In the genomic region with DNA sequence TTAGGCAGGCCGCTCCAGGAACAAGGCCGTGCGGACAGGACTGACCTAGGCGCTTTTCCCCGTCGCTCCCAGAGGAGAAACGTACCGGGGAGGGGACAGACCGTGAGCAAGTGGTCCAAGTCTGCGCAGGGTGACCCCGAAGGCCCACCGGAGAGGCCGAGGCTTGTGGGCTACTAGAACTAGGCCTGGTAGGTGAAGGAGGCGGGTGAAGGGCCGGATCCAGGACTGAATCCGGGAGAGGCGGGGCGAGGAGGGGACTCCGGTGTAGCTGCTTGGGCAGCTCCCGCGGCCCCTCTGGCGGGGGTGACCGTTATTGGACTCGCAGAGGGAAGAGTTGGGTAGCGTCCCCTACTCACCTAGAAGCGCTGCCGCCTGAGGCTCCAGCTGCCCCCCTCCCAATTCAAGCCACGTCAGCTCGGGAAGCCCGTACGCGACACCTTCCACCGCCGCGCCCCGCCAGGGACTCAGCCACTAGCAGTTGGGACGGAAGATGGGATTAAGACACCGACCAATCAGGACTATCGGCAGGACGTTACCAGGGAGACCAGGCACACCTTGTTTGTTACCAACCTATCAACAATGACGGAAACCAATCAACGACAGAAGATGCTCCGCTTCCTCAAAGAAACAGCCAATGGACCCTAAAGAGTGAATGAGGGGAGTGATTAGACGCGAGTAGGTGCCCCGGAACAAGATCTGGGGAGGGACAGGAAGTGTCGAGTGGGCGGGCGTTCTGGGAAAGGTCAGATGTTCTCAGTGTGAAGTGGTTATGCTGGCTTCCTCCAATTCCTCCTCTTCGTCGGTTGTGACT, we compare ENCODE assay signal across 1 cellular context.
TF ChIP-seq lines count a peak whose summit lies in the region.

Gene GOLGB1, minus strand, starts transcription at position 466 of the 811 bp plus-strand sequence. CDS start 18,770 bp downstream, outside the sequence.

TF ChIP-seq in HepG2, 621 proteins besides CTCF, POLR2A, EP300 and RAD21 (continued from another document and continues in another):
- TF ChIP-seq, protein P1, sequence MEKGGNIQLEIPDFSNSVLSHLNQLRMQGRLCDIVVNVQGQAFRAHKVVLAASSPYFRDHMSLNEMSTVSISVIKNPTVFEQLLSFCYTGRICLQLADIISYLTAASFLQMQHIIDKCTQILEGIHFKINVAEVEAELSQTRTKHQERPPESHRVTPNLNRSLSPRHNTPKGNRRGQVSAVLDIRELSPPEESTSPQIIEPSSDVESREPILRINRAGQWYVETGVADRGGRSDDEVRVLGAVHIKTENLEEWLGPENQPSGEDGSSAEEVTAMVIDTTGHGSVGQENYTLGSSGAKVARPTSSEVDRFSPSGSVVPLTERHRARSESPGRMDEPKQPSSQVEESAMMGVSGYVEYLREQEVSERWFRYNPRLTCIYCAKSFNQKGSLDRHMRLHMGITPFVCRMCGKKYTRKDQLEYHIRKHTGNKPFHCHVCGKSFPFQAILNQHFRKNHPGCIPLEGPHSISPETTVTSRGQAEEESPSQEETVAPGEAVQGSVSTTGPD (CRISPR knock-in tag; IDR thresholded peaks at IDR 0.05) = peak; percentile 22; the same call in 1 of the 2 replicates
- peak; percentile 92 for TF ChIP-seq FOXK2 (IDR thresholded peaks at IDR 0.05)
- no peak; the same call in 1 of the 2 replicates for TF ChIP-seq ZNF503 (CRISPR knock-in tag; IDR thresholded peaks at IDR 0.05)
- TF ChIP-seq MIXL1 (CRISPR knock-in tag; IDR thresholded peaks at IDR 0.05) = no peak
- peak; percentile 71 for TF ChIP-seq ZGPAT (CRISPR knock-in tag; IDR thresholded peaks at IDR 0.05)
- TF ChIP-seq ZNF552 (CRISPR knock-in tag; IDR thresholded peaks at IDR 0.05; ENCODE audit: borderline replicate concordance) = no peak
- peak; percentile 31; the same call in 1 of the 2 replicates for TF ChIP-seq ZNF143 (CRISPR knock-in tag; IDR thresholded peaks at IDR 0.05)
- no peak for TF ChIP-seq SNRNP70 (IDR thresholded peaks at IDR 0.05; ENCODE audit: low read depth, low read length)
- no peak for TF ChIP-seq ZNF224 (CRISPR knock-in tag; IDR thresholded peaks at IDR 0.05)
- no peak for TF ChIP-seq MBD4 (IDR thresholded peaks at IDR 0.05; ENCODE audit: borderline replicate concordance, low read length)
- peak; percentile 70 for TF ChIP-seq ZNF619 (CRISPR knock-in tag; IDR thresholded peaks at IDR 0.05)
- no peak for TF ChIP-seq NCOA2 (CRISPR knock-in tag; IDR thresholded peaks at IDR 0.05)
- TF ChIP-seq ZNF234 (CRISPR knock-in tag; conservative IDR thresholded peaks at IDR 0.05) = 0 out of 2 replicates have a peak, but pooled peaks have one; percentile 49
- TF ChIP-seq RARG (CRISPR knock-in tag; IDR thresholded peaks at IDR 0.05; ENCODE audit: low read depth) = no peak
- peak; percentile 59; the same call in 1 of the 2 replicates for TF ChIP-seq MEF2D (CRISPR knock-in tag; IDR thresholded peaks at IDR 0.05)
- TF ChIP-seq, protein P2, sequence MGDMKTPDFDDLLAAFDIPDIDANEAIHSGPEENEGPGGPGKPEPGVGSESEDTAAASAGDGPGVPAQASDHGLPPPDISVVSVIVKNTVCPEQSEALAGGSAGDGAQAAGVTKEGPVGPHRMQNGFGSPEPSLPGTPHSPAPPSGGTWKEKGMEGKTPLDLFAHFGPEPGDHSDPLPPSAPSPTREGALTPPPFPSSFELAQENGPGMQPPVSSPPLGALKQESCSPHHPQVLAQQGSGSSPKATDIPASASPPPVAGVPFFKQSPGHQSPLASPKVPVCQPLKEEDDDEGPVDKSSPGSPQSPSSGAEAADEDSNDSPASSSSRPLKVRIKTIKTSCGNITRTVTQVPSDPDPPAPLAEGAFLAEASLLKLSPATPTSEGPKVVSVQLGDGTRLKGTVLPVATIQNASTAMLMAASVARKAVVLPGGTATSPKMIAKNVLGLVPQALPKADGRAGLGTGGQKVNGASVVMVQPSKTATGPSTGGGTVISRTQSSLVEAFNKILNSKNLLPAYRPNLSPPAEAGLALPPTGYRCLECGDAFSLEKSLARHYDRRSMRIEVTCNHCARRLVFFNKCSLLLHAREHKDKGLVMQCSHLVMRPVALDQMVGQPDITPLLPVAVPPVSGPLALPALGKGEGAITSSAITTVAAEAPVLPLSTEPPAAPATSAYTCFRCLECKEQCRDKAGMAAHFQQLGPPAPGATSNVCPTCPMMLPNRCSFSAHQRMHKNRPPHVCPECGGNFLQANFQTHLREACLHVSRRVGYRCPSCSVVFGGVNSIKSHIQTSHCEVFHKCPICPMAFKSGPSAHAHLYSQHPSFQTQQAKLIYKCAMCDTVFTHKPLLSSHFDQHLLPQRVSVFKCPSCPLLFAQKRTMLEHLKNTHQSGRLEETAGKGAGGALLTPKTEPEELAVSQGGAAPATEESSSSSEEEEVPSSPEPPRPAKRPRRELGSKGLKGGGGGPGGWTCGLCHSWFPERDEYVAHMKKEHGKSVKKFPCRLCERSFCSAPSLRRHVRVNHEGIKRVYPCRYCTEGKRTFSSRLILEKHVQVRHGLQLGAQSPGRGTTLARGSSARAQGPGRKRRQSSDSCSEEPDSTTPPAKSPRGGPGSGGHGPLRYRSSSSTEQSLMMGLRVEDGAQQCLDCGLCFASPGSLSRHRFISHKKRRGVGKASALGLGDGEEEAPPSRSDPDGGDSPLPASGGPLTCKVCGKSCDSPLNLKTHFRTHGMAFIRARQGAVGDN (CRISPR knock-in tag; IDR thresholded peaks at IDR 0.05) = peak; percentile 86
- peak; percentile 47; the same call in 1 of the 2 replicates for TF ChIP-seq MAZ (IDR thresholded peaks at IDR 0.05; ENCODE audit: borderline replicate concordance, low read depth, low read length)
- peak; percentile 30 for TF ChIP-seq MAZ (CRISPR knock-in tag; IDR thresholded peaks at IDR 0.05; ENCODE audit: low read depth)
- peak; percentile 47; the same call in 1 of the 2 replicates for TF ChIP-seq ZNF800 (CRISPR knock-in tag; IDR thresholded peaks at IDR 0.05)
- TF ChIP-seq IKZF4 (CRISPR knock-in tag; IDR thresholded peaks at IDR 0.05; ENCODE audit: borderline replicate concordance, low read depth, not compliant biosample characterization) = peak; percentile 46
- no peak for TF ChIP-seq BCL6 (CRISPR knock-in tag; IDR thresholded peaks at IDR 0.05)
- TF ChIP-seq TRIM24 (CRISPR knock-in tag; IDR thresholded peaks at IDR 0.05) = no peak
- TF ChIP-seq TSC22D2 (CRISPR knock-in tag; IDR thresholded peaks at IDR 0.05; ENCODE audit: borderline replicate concordance) = peak; percentile 52; the same call in 1 of the 2 replicates
- peak; percentile 95 for TF ChIP-seq RFXANK (CRISPR knock-in tag; IDR thresholded peaks at IDR 0.05)
- no peak for TF ChIP-seq REXO4 (CRISPR knock-in tag; IDR thresholded peaks at IDR 0.05; ENCODE audit: borderline replicate concordance)
- no peak for TF ChIP-seq ZNF792 (CRISPR knock-in tag; IDR thresholded peaks at IDR 0.05)
- TF ChIP-seq ZNF414 (CRISPR knock-in tag; IDR thresholded peaks at IDR 0.05) = no peak
- no peak for TF ChIP-seq ZNF292 (CRISPR knock-in tag; IDR thresholded peaks at IDR 0.05; ENCODE audit: borderline replicate concordance, low read depth)
- TF ChIP-seq, protein P3, sequence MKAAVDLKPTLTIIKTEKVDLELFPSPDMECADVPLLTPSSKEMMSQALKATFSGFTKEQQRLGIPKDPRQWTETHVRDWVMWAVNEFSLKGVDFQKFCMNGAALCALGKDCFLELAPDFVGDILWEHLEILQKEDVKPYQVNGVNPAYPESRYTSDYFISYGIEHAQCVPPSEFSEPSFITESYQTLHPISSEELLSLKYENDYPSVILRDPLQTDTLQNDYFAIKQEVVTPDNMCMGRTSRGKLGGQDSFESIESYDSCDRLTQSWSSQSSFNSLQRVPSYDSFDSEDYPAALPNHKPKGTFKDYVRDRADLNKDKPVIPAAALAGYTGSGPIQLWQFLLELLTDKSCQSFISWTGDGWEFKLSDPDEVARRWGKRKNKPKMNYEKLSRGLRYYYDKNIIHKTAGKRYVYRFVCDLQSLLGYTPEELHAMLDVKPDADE (CRISPR knock-in tag; IDR thresholded peaks at IDR 0.05) = no peak; the same call in 1 of the 2 replicates
- TF ChIP-seq ZSCAN9 (CRISPR knock-in tag; IDR thresholded peaks at IDR 0.05; ENCODE audit: borderline replicate concordance) = no peak
- TF ChIP-seq RCOR2 (CRISPR knock-in tag; IDR thresholded peaks at IDR 0.05) = no peak
- no peak for TF ChIP-seq ZFP62 (CRISPR knock-in tag; IDR thresholded peaks at IDR 0.05)
- TF ChIP-seq BATF2 (CRISPR knock-in tag; IDR thresholded peaks at IDR 0.05) = peak; percentile 61; the same call in 1 of the 2 replicates
- TF ChIP-seq NAIF1 (CRISPR knock-in tag; IDR thresholded peaks at IDR 0.05; ENCODE audit: borderline replicate concordance) = no peak
- TF ChIP-seq MED8 (CRISPR knock-in tag; IDR thresholded peaks at IDR 0.05; ENCODE audit: insufficient replicate concordance) = no peak
- TF ChIP-seq ZNF83 (CRISPR knock-in tag; IDR thresholded peaks at IDR 0.05; ENCODE audit: borderline replicate concordance) = peak; percentile 72; the same call in 1 of the 2 replicates
- TF ChIP-seq ATF2 (CRISPR knock-in tag; IDR thresholded peaks at IDR 0.05) = peak; percentile 52; the same call in 1 of the 2 replicates
- TF ChIP-seq, protein P4, sequence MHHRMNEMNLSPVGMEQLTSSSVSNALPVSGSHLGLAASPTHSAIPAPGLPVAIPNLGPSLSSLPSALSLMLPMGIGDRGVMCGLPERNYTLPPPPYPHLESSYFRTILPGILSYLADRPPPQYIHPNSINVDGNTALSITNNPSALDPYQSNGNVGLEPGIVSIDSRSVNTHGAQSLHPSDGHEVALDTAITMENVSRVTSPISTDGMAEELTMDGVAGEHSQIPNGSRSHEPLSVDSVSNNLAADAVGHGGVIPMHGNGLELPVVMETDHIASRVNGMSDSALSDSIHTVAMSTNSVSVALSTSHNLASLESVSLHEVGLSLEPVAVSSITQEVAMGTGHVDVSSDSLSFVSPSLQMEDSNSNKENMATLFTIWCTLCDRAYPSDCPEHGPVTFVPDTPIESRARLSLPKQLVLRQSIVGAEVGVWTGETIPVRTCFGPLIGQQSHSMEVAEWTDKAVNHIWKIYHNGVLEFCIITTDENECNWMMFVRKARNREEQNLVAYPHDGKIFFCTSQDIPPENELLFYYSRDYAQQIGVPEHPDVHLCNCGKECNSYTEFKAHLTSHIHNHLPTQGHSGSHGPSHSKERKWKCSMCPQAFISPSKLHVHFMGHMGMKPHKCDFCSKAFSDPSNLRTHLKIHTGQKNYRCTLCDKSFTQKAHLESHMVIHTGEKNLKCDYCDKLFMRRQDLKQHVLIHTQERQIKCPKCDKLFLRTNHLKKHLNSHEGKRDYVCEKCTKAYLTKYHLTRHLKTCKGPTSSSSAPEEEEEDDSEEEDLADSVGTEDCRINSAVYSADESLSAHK (CRISPR knock-in tag; IDR thresholded peaks at IDR 0.05; ENCODE audit: borderline replicate concordance) = no peak
- no peak for TF ChIP-seq ZNF678 (CRISPR knock-in tag; IDR thresholded peaks at IDR 0.05)
- TF ChIP-seq MTA3 (CRISPR knock-in tag; IDR thresholded peaks at IDR 0.05) = no peak
